27 cellular contexts compared by ENCODE assay signal in genomic region chr12:25472453-25472852, GRCh38.
A peak's percentile ranks its signal among the peaks of the same experiment; 100 is the strongest.
DNase-seq lines count a peak whose midpoint lies in the region; ATAC-seq, FAIRE-seq and TF ChIP-seq lines count a peak whose summit lies in the region.
"Had no signal": no experiment of that assay in that cellular context is flagged by ENCODE, and none has a peak within 500 bp of the region (broad histone marks: within the 10 kb centered on the region; RNA-seq: fewer than 3 reads in every experiment).

No MANE protein-coding gene starts in this region.

- no peaks in the 10 kb centered on the region for H3K27me3 Mint-ChIP-seq in endodermal cell (ENCODE audit: insufficient read depth)

- DNase-seq in GM19239 (ENCODE audit: insufficient read length, low spot score) (no peak), endodermal cell (no peak), superior temporal gyrus (ENCODE audit: extremely low spot score) (no peak)
- DNase-seq: 8988T; ACHN; BE2C; C1 segment of cervical spinal cord; CD4-positive, alpha-beta memory T cell; CD4-positive, CD25-positive, alpha-beta regulatory T cell; CD8-positive, alpha-beta memory T cell; COR-L47; DMS 273 treated with DMSO at 0.1 percent for 48 hours; DMS153; DMS53; DMS79; DND-41; EL; GDM1 had no signal

- POLR2A ChIA-PET in HEK293 (lab: Yijun Ruan, JAX) = no interaction called here

- peaks cover 13% of the 10 kb centered on the region for H3K9me3 Mint-ChIP-seq in endodermal cell
- H3K9me3 Mint-ChIP-seq: CD8-positive, alpha-beta memory T cell had no signal

- H3K9ac ChIP-seq in endodermal cell (ENCODE audit: extremely low read depth, low read length, poor library complexity, severe bottlenecking) = no peak overlapping the region
- H3K9ac ChIP-seq: BLaER1 had no signal

- H3K36me3 Mint-ChIP-seq in endodermal cell (ENCODE audit: low read depth) = peaks cover 32% of the 10 kb centered on the region
- H3K36me3 Mint-ChIP-seq: CD14-positive monocyte; CD4-positive, alpha-beta memory T cell; CD4-positive, CD25-positive, alpha-beta regulatory T cell; CD8-positive, alpha-beta memory T cell had no signal

- H3K4me3 ChIP-seq in HEK293 (ENCODE audit: low read depth, low read length) (no peak overlapping the region), endodermal cell (ENCODE audit: low read length) (peak overlapping the region; percentile 42)
- H3K4me3 ChIP-seq: BLaER1, GM12878 had no signal

- peaks cover 12% of the 10 kb centered on the region for H3K4me1 Mint-ChIP-seq in endodermal cell
- H3K4me1 Mint-ChIP-seq: CD14-positive monocyte; CD4-positive, alpha-beta memory T cell; CD4-positive, CD25-positive, alpha-beta regulatory T cell; CD8-positive, alpha-beta memory T cell had no signal

- H3K9me3 ChIP-seq in HEK293 (ENCODE audit: control insufficient read depth, insufficient read depth, low read depth, low read length) = no peaks in the 10 kb centered on the region
- peaks cover 58% of the 10 kb centered on the region for H3K9me3 ChIP-seq in endodermal cell (ENCODE audit: control insufficient read depth, low read length)
- H3K9me3 ChIP-seq: BE2C, BLaER1 had no signal

- TF ChIP-seq CTCF in HEK293 (tag by site-specific recombination; IDR thresholded peaks at IDR 0.05) (no peak), endodermal cell (conservative IDR thresholded peaks at IDR 0.05) (no peak)

- no peaks in the 10 kb centered on the region for H3K36me3 ChIP-seq in HEK293 (ENCODE audit: control insufficient read depth in 2 of 2, insufficient read depth in 1 of 2, low read length in 2 of 2)
- peaks cover 43% of the 10 kb centered on the region for H3K36me3 ChIP-seq in endodermal cell (ENCODE audit: control insufficient read depth, insufficient read depth, low read length)
- H3K36me3 ChIP-seq: BE2C, BLaER1 had no signal

- CTCF ChIA-PET in HEK293 (lab: Yijun Ruan, JAX) = interaction anchor here (0.7 kb wide), 1 partner anchor 1387 kb away, joined by 3 read pairs; no protein-coding TSS in a partner anchor

- ATAC-seq in HG03457 (IDR thresholded peaks at IDR 0.05; ENCODE audit: unreplicated experiment) (no peak), HG03354 (IDR thresholded peaks at IDR 0.05; ENCODE audit: poor library complexity, severe bottlenecking, unreplicated experiment) (no peak)
- ATAC-seq: GM12878 had no signal

- H3K27ac Mint-ChIP-seq in endodermal cell = no peak overlapping the region
- H3K27ac Mint-ChIP-seq: CD14-positive monocyte; CD8-positive, alpha-beta memory T cell had no signal

- FAIRE-seq in GM19239 (lab: Jason Lieb, UNC) = peak; percentile 14
- FAIRE-seq: A204.1, GM12878, GM12892, GM18507 had no signal

- no peaks in the 10 kb centered on the region for H3K27me3 ChIP-seq in endodermal cell (ENCODE audit: control insufficient read depth, insufficient read depth, low read length, poor library complexity, severe bottlenecking)
- H3K27me3 ChIP-seq: BE2C, BLaER1 had no signal

- H3K4me3 Mint-ChIP-seq in endodermal cell = no peak overlapping the region
- H3K4me3 Mint-ChIP-seq: CD14-positive monocyte; CD4-positive, alpha-beta memory T cell; CD4-positive, CD25-positive, alpha-beta regulatory T cell; CD8-positive, alpha-beta memory T cell had no signal

- no peak overlapping the region for H3K27ac ChIP-seq in HEK293 (ENCODE audit: extremely low read depth, low read depth, low read length)
- no peak overlapping the region for H3K27ac ChIP-seq in endodermal cell (ENCODE audit: low read depth, low read length)
- H3K27ac ChIP-seq: BLaER1 had no signal

- H3K4me1 ChIP-seq in HEK293 (ENCODE audit: control insufficient read depth, insufficient read depth, low read length) = no peaks in the 10 kb centered on the region
- H3K4me1 ChIP-seq in endodermal cell (ENCODE audit: control insufficient read depth, insufficient read depth, low read length) = no peaks in the 10 kb centered on the region
- H3K4me1 ChIP-seq: BE2C, BLaER1 had no signal

TF ChIP-seq in HEK293, 187 proteins besides CTCF, POLR2A, EP300 and RAD21:
- peak; percentile 69; the same call in 1 of the 2 replicates for TF ChIP-seq ATF2 (tag by site-specific recombination; IDR thresholded peaks at IDR 0.05; ENCODE audit: low read depth)
- TF ChIP-seq EGR2 (tag by site-specific recombination; IDR thresholded peaks at IDR 0.05; ENCODE audit: low read depth) = no peak
